ENCODE assay signal across 18 cellular contexts in the genomic region with DNA sequence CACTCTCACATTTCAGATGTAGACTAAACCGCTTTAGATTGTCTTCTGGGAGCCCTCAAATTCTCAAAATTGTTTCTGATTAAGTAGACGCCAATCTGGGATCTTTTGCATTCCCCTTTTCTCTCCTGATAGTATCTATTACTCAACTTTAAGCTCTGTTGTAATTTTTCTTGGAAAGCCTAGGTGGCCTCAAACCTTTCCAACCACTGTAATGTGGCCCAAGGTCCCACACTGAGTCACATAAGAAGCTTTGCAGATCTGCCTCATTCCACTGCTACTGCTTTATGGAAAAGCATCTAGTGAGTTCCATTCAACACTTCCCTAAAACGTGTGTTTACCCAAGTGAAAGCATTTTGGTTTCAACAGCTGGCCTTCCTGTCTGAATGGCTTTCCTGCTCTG.
DNase-seq lines count a peak whose midpoint lies in the region; ATAC-seq and TF ChIP-seq lines count a peak whose summit lies in the region.
"Had no signal": no experiment of that assay in that cellular context is flagged by ENCODE, and none has a peak within 500 bp of the region (broad histone marks: within the 10 kb centered on the region; RNA-seq: fewer than 3 reads in every experiment).

No MANE protein-coding gene starts in this region.

- no peak for DNase-seq in Right ventricle myocardium inferior (ENCODE audit: missing footprints)
- DNase-seq in cardiac septum (ENCODE audit: low spot score) = no peak
- DNase-seq in choroid plexus epithelial cell (ENCODE audit: low read depth) = peak; percentile 86
- DNase-seq in iris pigment epithelial cell (ENCODE audit: low read depth) = peak; percentile 86
- DNase-seq in stimulated activated naive CD8-positive, alpha-beta T cell treated with anti-CD3 and anti-CD28 coated beads, Interleukin-15, Interleukin-2, amounts not matched to agents 100 U/mL and 50 U/mL, for 24 hours = no peak
- DNase-seq in NAMALWA (ENCODE audit: low spot score) = no peak
- DNase-seq in activated effector memory CD4-positive, alpha-beta T cell treated with Interleukin-2 at 50 U/mL for 16 hours = no peak
- DNase-seq in NCI-H146 (lab: John Stamatoyannopoulos, UW) = no peak
- DNase-seq: activated CD8-positive, alpha-beta T cell treated with anti-CD3 and anti-CD28 coated beads, Interleukin-2, amount 10 ng/mL, durations not matched to agents 7 days and 5 days; CD8-positive, alpha-beta memory T cell; cortex of kidney; erythroblast; nephron progenitor cell; T-helper 1 cell; thyroid gland; WERI-Rb-1 had no signal

- ATAC-seq in Right ventricle myocardium inferior = peak; percentile 89
- no peak for ATAC-seq in stimulated activated naive CD8-positive, alpha-beta T cell treated with anti-CD3 and anti-CD28 coated beads, Interleukin-15, Interleukin-2, amounts not matched to agents 100 U/mL and 50 U/mL, for 24 hours
- ATAC-seq: activated CD8-positive, alpha-beta T cell treated with anti-CD3 and anti-CD28 coated beads, Interleukin-2, amount 10 ng/mL, durations not matched to agents 7 days and 5 days; activated T-helper 17 cell treated with anti-CD3 and anti-CD28 coated beads, Interleukin-2, amount 50 U/mL, for 72 hours had no signal

- intact Hi-C loops in Right ventricle myocardium inferior (cut with DNase I) (no loop called here), cardiac septum (cut with DNase I) (no loop called here)

- no peak for TF ChIP-seq CTCF in choroid plexus epithelial cell (conservative IDR thresholded peaks at IDR 0.05; ENCODE audit: low read depth, low read length)

- H3K4me3 ChIP-seq in choroid plexus epithelial cell (ENCODE audit: low read depth, low read length) = no peak overlapping the region
- H3K4me3 ChIP-seq: HAP-1, thyroid gland had no signal

Comparison
In these comparisons a context has a peak if more than half of its experiments do, and no peak if none do; other contexts are left out.
1. DNase-seq: peak in choroid plexus epithelial cell (single experiment) and iris pigment epithelial cell (single experiment); none in Right ventricle myocardium inferior (single experiment), cardiac septum (single experiment), stimulated activated naive CD8-positive, alpha-beta T cell treated with anti-CD3 and anti-CD28 coated beads, Interleukin-15, Interleukin-2, amounts not matched to agents 100 U/mL and 50 U/mL, for 24 hours (single experiment), NAMALWA (single experiment), activated effector memory CD4-positive, alpha-beta T cell treated with Interleukin-2 at 50 U/mL for 16 hours (single experiment) and NCI-H146 (single experiment).